Comparison of ENCODE assay signal across 13 cellular contexts in genomic region chr18:76953186-76953982, GRCh38.
DNase-seq lines count a peak whose midpoint lies in the region; ATAC-seq and TF ChIP-seq lines count a peak whose summit lies in the region.
"Had no signal": no experiment of that assay in that cellular context is flagged by ENCODE, and none has a peak within 500 bp of the region (broad histone marks: within the 10 kb centered on the region; RNA-seq: fewer than 3 reads in every experiment).

No MANE protein-coding gene starts in this region.

- no peak overlapping the region for H2AFZ ChIP-seq in osteoblast (ENCODE audit: low read length)

- no peak overlapping the region for H3K27ac Mint-ChIP-seq in activated T-helper 1 cell treated with anti-CD3 and anti-CD28 coated beads, Interleukin-12 subunit alpha, Interleukin-12 subunit beta, Interleukin-2, Interleukin-4 antibody, amounts not matched to agents 30 ng/mL and 10 ng/mL and 1 ng/mL, durations not matched to agents 14 hours and 24 hours and 36 hours
- no peak overlapping the region for H3K27ac Mint-ChIP-seq in stimulated activated naive B cell treated with anti-CD40 and anti-IgM and Interleukin-4, amounts not matched to agents 10 μg/mL and 1 μg/mL and 100 μg/mL, for 72 hours
- H3K27ac Mint-ChIP-seq: T-helper 17 cell had no signal

- H3K4me3 Mint-ChIP-seq in activated T-helper 1 cell treated with anti-CD3 and anti-CD28 coated beads, Interleukin-12 subunit alpha, Interleukin-12 subunit beta, Interleukin-2, Interleukin-4 antibody, amounts not matched to agents 30 ng/mL and 10 ng/mL and 1 ng/mL, durations not matched to agents 14 hours and 24 hours and 36 hours = no peak overlapping the region
- H3K4me3 Mint-ChIP-seq in stimulated activated naive B cell treated with anti-CD40 and anti-IgM and Interleukin-4, amounts not matched to agents 10 μg/mL and 1 μg/mL and 100 μg/mL, for 72 hours = no peak overlapping the region
- H3K4me3 Mint-ChIP-seq: CD14-positive monocyte, T-helper 17 cell had no signal

- ATAC-seq in stimulated activated naive B cell treated with anti-CD40 and anti-IgM and Interleukin-4, amounts not matched to agents 10 μg/mL and 1 μg/mL and 100 μg/mL, for 72 hours (replicated peaks) = no peak
- ATAC-seq in HG03196 (IDR thresholded peaks at IDR 0.05; ENCODE audit: unreplicated experiment) (no peak), GM19035 (IDR thresholded peaks at IDR 0.05; ENCODE audit: unreplicated experiment) (no peak)
- ATAC-seq: T-helper 17 cell had no signal

- no peak overlapping the region for H3K27ac ChIP-seq in osteoblast (ENCODE audit: low read depth, low read length)
- H3K27ac ChIP-seq: HL-60 had no signal

- no peaks in the 10 kb centered on the region for H3K9me3 ChIP-seq in osteoblast (ENCODE audit: low read depth, low read length)

- H3K9me3 Mint-ChIP-seq in activated T-helper 1 cell treated with anti-CD3 and anti-CD28 coated beads, Interleukin-12 subunit alpha, Interleukin-12 subunit beta, Interleukin-2, Interleukin-4 antibody, amounts not matched to agents 30 ng/mL and 10 ng/mL and 1 ng/mL, durations not matched to agents 14 hours and 24 hours and 36 hours = no peaks in the 10 kb centered on the region
- no peaks in the 10 kb centered on the region for H3K9me3 Mint-ChIP-seq in stimulated activated naive B cell treated with anti-CD40 and anti-IgM and Interleukin-4, amounts not matched to agents 10 μg/mL and 1 μg/mL and 100 μg/mL, for 72 hours
- H3K9me3 Mint-ChIP-seq: CD14-positive monocyte had no signal

- H3K4me3 ChIP-seq in fibroblast of the aortic adventitia (ENCODE audit: low read depth, low read length) (no peak overlapping the region), osteoblast (ENCODE audit: insufficient read depth, low read length) (no peak overlapping the region)

- no peaks in the 10 kb centered on the region for H3K79me2 ChIP-seq in osteoblast (ENCODE audit: insufficient read depth, low read length)

- DNase-seq in DMS153 (lab: John Stamatoyannopoulos, UW) (peak; percentile 47), NCI-H510A treated with DMSO at 0.1 percent for 48 hours (lab: John Stamatoyannopoulos, UW) (peak; percentile 89), fibroblast of the aortic adventitia (ENCODE audit: low read depth) (peak; percentile 51), osteoblast (ENCODE audit: insufficient read length, low spot score, missing footprints) (peak; percentile 36)
- no peak for DNase-seq in activated T-helper 1 cell treated with anti-CD3 and anti-CD28 coated beads, Interleukin-12 subunit alpha, Interleukin-12 subunit beta, Interleukin-2, Interleukin-4 antibody, amounts not matched to agents 30 ng/mL and 10 ng/mL and 1 ng/mL, durations not matched to agents 14 hours and 24 hours and 36 hours (ENCODE audit: low spot score)
- DNase-seq in stimulated activated naive B cell treated with anti-CD40 and anti-IgM and Interleukin-4, amounts not matched to agents 10 μg/mL and 1 μg/mL and 100 μg/mL, for 72 hours = no peak
- DNase-seq: GOT3, NCI-H2171, T-helper 17 cell had no signal

- no peaks in the 10 kb centered on the region for H3K27me3 ChIP-seq in osteoblast (ENCODE audit: insufficient read depth, low read length)

- H3K36me3 ChIP-seq in osteoblast (ENCODE audit: insufficient read depth, low read length) = peaks cover 14% of the 10 kb centered on the region

- peaks cover 17% of the 10 kb centered on the region for H3K4me1 Mint-ChIP-seq in activated T-helper 1 cell treated with anti-CD3 and anti-CD28 coated beads, Interleukin-12 subunit alpha, Interleukin-12 subunit beta, Interleukin-2, Interleukin-4 antibody, amounts not matched to agents 30 ng/mL and 10 ng/mL and 1 ng/mL, durations not matched to agents 14 hours and 24 hours and 36 hours (ENCODE audit: low read depth)
- H3K4me1 Mint-ChIP-seq in stimulated activated naive B cell treated with anti-CD40 and anti-IgM and Interleukin-4, amounts not matched to agents 10 μg/mL and 1 μg/mL and 100 μg/mL, for 72 hours = peaks cover 0 to 2% of the 10 kb centered on the region in 2 donors
- H3K4me1 Mint-ChIP-seq: CD14-positive monocyte had no signal

- no peak for TF ChIP-seq CTCF in fibroblast of the aortic adventitia (IDR thresholded peaks at IDR 0.05; ENCODE audit: insufficient read depth, low read length)
- no peak for TF ChIP-seq CTCF in osteoblast (IDR thresholded peaks at IDR 0.05; ENCODE audit: extremely low read depth, low read depth, low read length)

- H3K4me2 ChIP-seq in osteoblast (ENCODE audit: insufficient read depth, low read length) = no peak overlapping the region

- H4K20me1 ChIP-seq in osteoblast (ENCODE audit: insufficient read depth, low read length) = no peaks in the 10 kb centered on the region

- peaks cover 30% of the 10 kb centered on the region for H3K36me3 Mint-ChIP-seq in activated T-helper 1 cell treated with anti-CD3 and anti-CD28 coated beads, Interleukin-12 subunit alpha, Interleukin-12 subunit beta, Interleukin-2, Interleukin-4 antibody, amounts not matched to agents 30 ng/mL and 10 ng/mL and 1 ng/mL, durations not matched to agents 14 hours and 24 hours and 36 hours (ENCODE audit: low read depth)
- H3K36me3 Mint-ChIP-seq in stimulated activated naive B cell treated with anti-CD40 and anti-IgM and Interleukin-4, amounts not matched to agents 10 μg/mL and 1 μg/mL and 100 μg/mL, for 72 hours = peaks cover 45 to 49% of the 10 kb centered on the region in 2 donors

- H3K4me1 ChIP-seq in osteoblast (ENCODE audit: insufficient read depth, low read length) = no peaks in the 10 kb centered on the region

- H3K27me3 Mint-ChIP-seq in activated T-helper 1 cell treated with anti-CD3 and anti-CD28 coated beads, Interleukin-12 subunit alpha, Interleukin-12 subunit beta, Interleukin-2, Interleukin-4 antibody, amounts not matched to agents 30 ng/mL and 10 ng/mL and 1 ng/mL, durations not matched to agents 14 hours and 24 hours and 36 hours (ENCODE audit: insufficient read depth) = no peaks in the 10 kb centered on the region
- no peaks in the 10 kb centered on the region for H3K27me3 Mint-ChIP-seq in stimulated activated naive B cell treated with anti-CD40 and anti-IgM and Interleukin-4, amounts not matched to agents 10 μg/mL and 1 μg/mL and 100 μg/mL, for 72 hours
- H3K27me3 Mint-ChIP-seq: T-helper 17 cell had no signal

- intact Hi-C loops in activated T-helper 1 cell treated with anti-CD3 and anti-CD28 coated beads, Interleukin-12 subunit alpha, Interleukin-12 subunit beta, Interleukin-2, Interleukin-4 antibody, amounts not matched to agents 30 ng/mL and 10 ng/mL and 1 ng/mL, durations not matched to agents 14 hours and 24 hours and 36 hours (cut with micrococcal nuclease) = no loop called here

Comparison
In these comparisons a context has a peak if more than half of its experiments do, and no peak if none do; other contexts are left out.
1. DNase-seq: peak in DMS153 (single experiment), NCI-H510A treated with DMSO at 0.1 percent for 48 hours (single experiment), fibroblast of the aortic adventitia (single experiment) and osteoblast (single experiment); none in activated T-helper 1 cell treated with anti-CD3 and anti-CD28 coated beads, Interleukin-12 subunit alpha, Interleukin-12 subunit beta, Interleukin-2, Interleukin-4 antibody, amounts not matched to agents 30 ng/mL and 10 ng/mL and 1 ng/mL, durations not matched to agents 14 hours and 24 hours and 36 hours (single experiment) and stimulated activated naive B cell treated with anti-CD40 and anti-IgM and Interleukin-4, amounts not matched to agents 10 μg/mL and 1 μg/mL and 100 μg/mL, for 72 hours (single experiment).